1 cellular context compared by ENCODE assay signal in genomic region chr6:33410050-33410710, GRCh38.
TF ChIP-seq lines count a peak whose summit lies in the region.

No MANE protein-coding gene starts in this region.

TF ChIP-seq in HepG2, 621 proteins besides CTCF, POLR2A, EP300 and RAD21 (continued from another document):
- TF ChIP-seq, protein P1, sequence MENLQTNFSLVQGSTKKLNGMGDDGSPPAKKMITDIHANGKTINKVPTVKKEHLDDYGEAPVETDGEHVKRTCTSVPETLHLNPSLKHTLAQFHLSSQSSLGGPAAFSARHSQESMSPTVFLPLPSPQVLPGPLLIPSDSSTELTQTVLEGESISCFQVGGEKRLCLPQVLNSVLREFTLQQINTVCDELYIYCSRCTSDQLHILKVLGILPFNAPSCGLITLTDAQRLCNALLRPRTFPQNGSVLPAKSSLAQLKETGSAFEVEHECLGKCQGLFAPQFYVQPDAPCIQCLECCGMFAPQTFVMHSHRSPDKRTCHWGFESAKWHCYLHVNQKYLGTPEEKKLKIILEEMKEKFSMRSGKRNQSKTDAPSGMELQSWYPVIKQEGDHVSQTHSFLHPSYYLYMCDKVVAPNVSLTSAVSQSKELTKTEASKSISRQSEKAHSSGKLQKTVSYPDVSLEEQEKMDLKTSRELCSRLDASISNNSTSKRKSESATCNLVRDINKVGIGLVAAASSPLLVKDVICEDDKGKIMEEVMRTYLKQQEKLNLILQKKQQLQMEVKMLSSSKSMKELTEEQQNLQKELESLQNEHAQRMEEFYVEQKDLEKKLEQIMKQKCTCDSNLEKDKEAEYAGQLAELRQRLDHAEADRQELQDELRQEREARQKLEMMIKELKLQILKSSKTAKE (CRISPR knock-in tag; IDR thresholded peaks at IDR 0.05; ENCODE audit: borderline replicate concordance) = peak; percentile 93
- peak; percentile 85 for TF ChIP-seq ARNTL (CRISPR knock-in tag; IDR thresholded peaks at IDR 0.05)
- TF ChIP-seq PLRG1 (conservative IDR thresholded peaks at IDR 0.05) = no peak
- no peak; the same call in 1 of the 2 replicates for TF ChIP-seq DMAP1 (CRISPR knock-in tag; IDR thresholded peaks at IDR 0.05)
- TF ChIP-seq ZHX1 (CRISPR knock-in tag; IDR thresholded peaks at IDR 0.05; ENCODE audit: low read depth) = no peak; the same call in none of the 2 replicates
- TF ChIP-seq ZNF773 (CRISPR knock-in tag; IDR thresholded peaks at IDR 0.05; ENCODE audit: borderline replicate concordance) = 0 out of 2 replicates have a peak, but pooled peaks have one; percentile 64
- TF ChIP-seq NFYC (CRISPR knock-in tag; IDR thresholded peaks at IDR 0.05) = peak; percentile 94
- TF ChIP-seq AHR (CRISPR knock-in tag; IDR thresholded peaks at IDR 0.05) = peak; percentile 17; the same call in 1 of the 2 replicates
- no peak for TF ChIP-seq ZZZ3 (CRISPR knock-in tag; IDR thresholded peaks at IDR 0.05; ENCODE audit: borderline replicate concordance)
- TF ChIP-seq ZNF670 (CRISPR knock-in tag; IDR thresholded peaks at IDR 0.05; ENCODE audit: borderline replicate concordance) = peak; percentile 85
- TF ChIP-seq ZNF720 (CRISPR knock-in tag; IDR thresholded peaks at IDR 0.05) = no peak
- no peak for TF ChIP-seq ZNF775 (CRISPR knock-in tag; IDR thresholded peaks at IDR 0.05; ENCODE audit: borderline replicate concordance)
